8 cellular contexts compared by ENCODE assay signal in genomic region chr9:1018121-1018520, GRCh38. TPM values are rescaled to one million over a fixed set of nuclear protein-coding genes. Genes with fewer than 3 reads are reported as not detected.
DNase-seq lines count a peak whose midpoint lies in the region; ATAC-seq, FAIRE-seq and TF ChIP-seq lines count a peak whose summit lies in the region.
"Had no signal": no experiment of that assay in that cellular context is flagged by ENCODE, and none has a peak within 500 bp of the region (broad histone marks: within the 10 kb centered on the region; RNA-seq: fewer than 3 reads in every experiment).

No MANE protein-coding gene starts in this region.

- H3K4me2 ChIP-seq in K562 (ENCODE audit: insufficient read depth, low read length) (no peak overlapping the region), smooth muscle cell (no peak overlapping the region)

- no peaks in the 10 kb centered on the region for H3K9me1 ChIP-seq in K562 (ENCODE audit: control insufficient read depth, insufficient read depth, low read length)

- H3K4me3 ChIP-seq in GM12865 (ENCODE audit: low read depth, low read length): no peak overlapping the region
- H3K4me3 ChIP-seq in K562: no peak overlapping the region
- no peak overlapping the region for H3K4me3 ChIP-seq in smooth muscle cell

- peaks cover 63% of the 10 kb centered on the region for H3K27me3 Mint-ChIP-seq in neural crest cell (ENCODE audit: low read depth)
- peaks cover 4% of the 10 kb centered on the region for H3K27me3 Mint-ChIP-seq in activated T-helper 1 cell treated with anti-CD3 and anti-CD28 coated beads, Interleukin-12 subunit alpha, Interleukin-12 subunit beta, Interleukin-2, Interleukin-4 antibody, amounts not matched to agents 30 ng/mL and 10 ng/mL and 1 ng/mL, durations not matched to agents 14 hours and 24 hours and 36 hours (ENCODE audit: insufficient read depth)

- FAIRE-seq in K562 (lab: Jason Lieb, UNC): no peak

- H3K4me1 ChIP-seq in K562 (replicated peaks in 1 of 2; ENCODE audit: control insufficient read depth in 2 of 2, insufficient read depth in 2 of 2, low read length in 2 of 2) (no peaks in the 10 kb centered on the region), smooth muscle cell (ENCODE audit: low read depth) (no peaks in the 10 kb centered on the region)

- no peak overlapping the region for H3K27ac ChIP-seq in K562 (ENCODE audit: extremely low read depth, low read depth, low read length)
- H3K27ac ChIP-seq in smooth muscle cell (ENCODE audit: low read depth): no peak overlapping the region

- no peaks in the 10 kb centered on the region for H3K4me1 Mint-ChIP-seq in neural crest cell
- H3K4me1 Mint-ChIP-seq in activated T-helper 1 cell treated with anti-CD3 and anti-CD28 coated beads, Interleukin-12 subunit alpha, Interleukin-12 subunit beta, Interleukin-2, Interleukin-4 antibody, amounts not matched to agents 30 ng/mL and 10 ng/mL and 1 ng/mL, durations not matched to agents 14 hours and 24 hours and 36 hours (ENCODE audit: low read depth): no peaks in the 10 kb centered on the region

- CTCF ChIA-PET in K562 (lab: Yijun Ruan, JAX; ENCODE audit: low intra/inter-chr PET ratio): interaction anchor here (0.6 kb wide), 1 partner anchor 1158 kb away, joined by 3 read pairs; no protein-coding TSS in a partner anchor

- no peak overlapping the region for H3K4me3 Mint-ChIP-seq in neural crest cell
- H3K4me3 Mint-ChIP-seq in activated T-helper 1 cell treated with anti-CD3 and anti-CD28 coated beads, Interleukin-12 subunit alpha, Interleukin-12 subunit beta, Interleukin-2, Interleukin-4 antibody, amounts not matched to agents 30 ng/mL and 10 ng/mL and 1 ng/mL, durations not matched to agents 14 hours and 24 hours and 36 hours: no peak overlapping the region

- no peaks in the 10 kb centered on the region for H3K36me3 Mint-ChIP-seq in neural crest cell (ENCODE audit: low read depth)
- no peaks in the 10 kb centered on the region for H3K36me3 Mint-ChIP-seq in activated T-helper 1 cell treated with anti-CD3 and anti-CD28 coated beads, Interleukin-12 subunit alpha, Interleukin-12 subunit beta, Interleukin-2, Interleukin-4 antibody, amounts not matched to agents 30 ng/mL and 10 ng/mL and 1 ng/mL, durations not matched to agents 14 hours and 24 hours and 36 hours (ENCODE audit: low read depth)

- H2AFZ ChIP-seq in K562 (ENCODE audit: low read depth, low read length) (no peak overlapping the region), smooth muscle cell (ENCODE audit: low read depth) (no peak overlapping the region)

- TF ChIP-seq CTCF in GM12865 (IDR thresholded peaks at IDR 0.05; ENCODE audit: insufficient read depth, low read depth, low read length, missing control alignments): peak; percentile 26
- peak; percentile 32 to 34 (median 33); a peak in 5 of 6 replicates for TF ChIP-seq CTCF in K562 (IDR thresholded peaks at IDR 0.05 in 2 of 3, conservative IDR thresholded peaks at IDR 0.05 in 1 of 3; ENCODE audit: insufficient read depth in 2 of 3, low read depth in 1 of 3, low read length in 3 of 3)
- peak; percentile 62 for TF ChIP-seq CTCF in neural crest cell (conservative IDR thresholded peaks at IDR 0.05)
- no peak for TF ChIP-seq CTCF in smooth muscle cell (IDR thresholded peaks at IDR 0.05; ENCODE audit: borderline replicate concordance, insufficient read depth, poor library complexity, severe bottlenecking)

- no peak for TF ChIP-seq POLR2A in K562 (conservative IDR thresholded peaks at IDR 0.05)

- no TSS peak for BruUV-seq in K562 (replicated peaks; lab: Mats Ljungman, UMichigan)

- intact Hi-C loops in K562 (cut with micrococcal nuclease): no loop called here
- intact Hi-C loops in activated T-helper 1 cell treated with anti-CD3 and anti-CD28 coated beads, Interleukin-12 subunit alpha, Interleukin-12 subunit beta, Interleukin-2, Interleukin-4 antibody, amounts not matched to agents 30 ng/mL and 10 ng/mL and 1 ng/mL, durations not matched to agents 14 hours and 24 hours and 36 hours (cut with micrococcal nuclease): no loop called here

- H3K9me3 Mint-ChIP-seq in neural crest cell: no peaks in the 10 kb centered on the region
- no peaks in the 10 kb centered on the region for H3K9me3 Mint-ChIP-seq in activated T-helper 1 cell treated with anti-CD3 and anti-CD28 coated beads, Interleukin-12 subunit alpha, Interleukin-12 subunit beta, Interleukin-2, Interleukin-4 antibody, amounts not matched to agents 30 ng/mL and 10 ng/mL and 1 ng/mL, durations not matched to agents 14 hours and 24 hours and 36 hours

- H3K9me3 ChIP-seq in K562 (replicated peaks; ENCODE audit: control insufficient read depth, insufficient read depth, low read depth, low read length): no peaks in the 10 kb centered on the region
- H3K9me3 ChIP-seq in smooth muscle cell (replicated peaks; ENCODE audit: low read depth): no peaks in the 10 kb centered on the region

- no peak for TF ChIP-seq EP300 in K562 (IDR thresholded peaks at IDR 0.05; ENCODE audit: low read length)

- H4K20me1 ChIP-seq in K562 (replicated peaks; ENCODE audit: control insufficient read depth, insufficient read depth, low read length) (no peaks in the 10 kb centered on the region), smooth muscle cell (ENCODE audit: low read depth) (no peaks in the 10 kb centered on the region)

- H3K27me3 ChIP-seq in K562 (ENCODE audit: control insufficient read depth in 2 of 2, insufficient read depth in 2 of 2, low read length in 2 of 2) (no peaks in the 10 kb centered on the region), smooth muscle cell (ENCODE audit: low read depth) (no peaks in the 10 kb centered on the region)

- H3F3A ChIP-seq in smooth muscle cell (ENCODE audit: low read depth): no peaks in the 10 kb centered on the region

- DNase-seq in GM12865 (ENCODE audit: low read depth) (peak; percentile 40), LoVo (ENCODE audit: low spot score) (peak; percentile 14), K562 (ENCODE audit: extremely low read depth in 1 of 4, low spot score in 3 of 4) (peak in 3 of 4 experiments; percentile 12 to 29 (median 13)), neural crest cell (ENCODE audit: low read depth, low spot score) (no peak), smooth muscle cell (lab: John Stamatoyannopoulos, UW; ENCODE audit: unreplicated experiment) (no peak)
- no peak for DNase-seq in activated T-helper 1 cell treated with anti-CD3 and anti-CD28 coated beads, Interleukin-12 subunit alpha, Interleukin-12 subunit beta, Interleukin-2, Interleukin-4 antibody, amounts not matched to agents 30 ng/mL and 10 ng/mL and 1 ng/mL, durations not matched to agents 14 hours and 24 hours and 36 hours (ENCODE audit: low spot score)

- no peaks in the 10 kb centered on the region for H3K79me2 ChIP-seq in K562 (ENCODE audit: control insufficient read depth, insufficient read depth, low read length)
- no peaks in the 10 kb centered on the region for H3K79me2 ChIP-seq in smooth muscle cell (ENCODE audit: low read depth)

- ATAC-seq in K562 (peak; percentile 79), GM19463 (IDR thresholded peaks at IDR 0.05; ENCODE audit: unreplicated experiment) (no peak)

- WGBS in K562 (ENCODE audit: insufficient coverage, low coverage, missing lambda C conversion rate): under 1% methylated on average over 9 of the region's 10 CpGs
- 72% methylated on average over 10 of the region's 10 CpGs for WGBS in smooth muscle cell (ENCODE audit: low lambda C conversion rate)

- H3K27ac Mint-ChIP-seq in neural crest cell (ENCODE audit: unreplicated experiment): no peak overlapping the region
- H3K27ac Mint-ChIP-seq in activated T-helper 1 cell treated with anti-CD3 and anti-CD28 coated beads, Interleukin-12 subunit alpha, Interleukin-12 subunit beta, Interleukin-2, Interleukin-4 antibody, amounts not matched to agents 30 ng/mL and 10 ng/mL and 1 ng/mL, durations not matched to agents 14 hours and 24 hours and 36 hours: no peak overlapping the region

- H3K9ac ChIP-seq in K562 (ENCODE audit: insufficient read depth in 1 of 2, low read depth in 2 of 2, low read length in 2 of 2) (no peak overlapping the region), smooth muscle cell (ENCODE audit: low read depth) (no peak overlapping the region)

- in situ Hi-C loops in K562 (cut with MboI): no loop called here

- H3K36me3 ChIP-seq in K562 (ENCODE audit: control insufficient read depth, insufficient read depth, low read length) (no peaks in the 10 kb centered on the region), smooth muscle cell (ENCODE audit: low read depth) (no peaks in the 10 kb centered on the region)

- peak; percentile 21 to 31; a peak in 1 of 4 replicates for TF ChIP-seq RAD21 in K562 (CRISPR knock-in tag; conservative IDR thresholded peaks at IDR 0.05 in 1 of 2, IDR thresholded peaks at IDR 0.05 in 1 of 2)

- POLR2A ChIA-PET in K562 (lab: Yijun Ruan, JAX): no interaction called here

RNA-seq across cellular contexts. Expression of gene DMRT2, which starts 32.0 kb away (rescaled TPM):
- not detected in 2 replicates for total RNA-seq in K562 (2011; cell fraction: chromatin; rRNA removed; ENCODE audit: low replicate concordance)
- not detected in 2 replicates for total RNA-seq in K562 (2011; cell fraction: nucleolus; rRNA removed)
- not detected in 2 replicates for total RNA-seq in K562 (2011; cell fraction: nucleoplasm; rRNA removed)
- not detected in 2 replicates for total RNA-seq in K562 (2014; rRNA removed)
- not detected in 2 replicates for total RNA-seq in K562 (2014; rRNA removed; fragmentation: Illumina TruSeq; extraction: Trizol)
- not detected in 2 replicates for total RNA-seq in K562 (2015; rRNA removed; fragmentation: Illumina TruSeq; extraction: Trizol)
- total RNA-seq in K562 (2021): not detected in 2 replicates
- not detected in 2 replicates for polyA plus RNA-seq in K562 (2011; rRNA removed)
- not detected in 2 replicates for polyA plus RNA-seq in K562 (2011; cell fraction: cytosol; rRNA removed)
- polyA plus RNA-seq in K562 (2011; cell fraction: nucleus; rRNA removed): not detected in 2 replicates
- polyA plus RNA-seq in K562 (2012): not detected in 2 replicates
- polyA plus RNA-seq in K562 (2014; fragmentation: Illumina TruSeq; extraction: Trizol): not detected in 2 replicates
- not detected for polyA plus RNA-seq in K562 (2014; fragmentation: Nextera tagmentation; extraction: Ambion mirVana)
- not detected in 2 replicates for polyA plus RNA-seq in K562 (2014; rRNA removed)
- polyA minus RNA-seq in K562 (2011; rRNA and poly(A)+ RNA removed): not detected in 2 replicates
- not detected in 2 replicates for polyA minus RNA-seq in K562 (2011; cell fraction: cytosol; rRNA and poly(A)+ RNA removed)
- polyA minus RNA-seq in K562 (2011; cell fraction: nucleus; rRNA and poly(A)+ RNA removed): not detected in 2 replicates
- 0.49 and 0.55 TPM in 2 replicates for total RNA-seq in neural crest cell
- total RNA-seq in smooth muscle cell: not detected in 2 replicates
- not detected in 2 replicates for polyA plus RNA-seq in smooth muscle cell
- total RNA-seq in activated T-helper 1 cell treated with anti-CD3 and anti-CD28 coated beads, Interleukin-12 subunit alpha, Interleukin-12 subunit beta, Interleukin-2, Interleukin-4 antibody, amounts not matched to agents 30 ng/mL and 10 ng/mL and 1 ng/mL, durations not matched to agents 14 hours and 24 hours and 36 hours: 1.2 and 1.5 TPM in 2 replicates

RNA-seq across cellular contexts. Expression of gene DMRT3, which starts 41.7 kb away (rescaled TPM):
- total RNA-seq in K562 (2011; cell fraction: chromatin; rRNA removed; ENCODE audit: low replicate concordance): not detected in 2 replicates
- not detected in 2 replicates for total RNA-seq in K562 (2011; cell fraction: nucleolus; rRNA removed)
- total RNA-seq in K562 (2011; cell fraction: nucleoplasm; rRNA removed): not detected in 2 replicates
- not detected in 2 replicates for total RNA-seq in K562 (2014; rRNA removed)
- not detected in 2 replicates for total RNA-seq in K562 (2014; rRNA removed; fragmentation: Illumina TruSeq; extraction: Trizol)
- not detected in 2 replicates for total RNA-seq in K562 (2015; rRNA removed; fragmentation: Illumina TruSeq; extraction: Trizol)
- not detected in 2 replicates for total RNA-seq in K562 (2021)
- polyA plus RNA-seq in K562 (2011; rRNA removed): not detected in 2 replicates
- polyA plus RNA-seq in K562 (2011; cell fraction: cytosol; rRNA removed): not detected in 2 replicates
- polyA plus RNA-seq in K562 (2011; cell fraction: nucleus; rRNA removed): not detected in 2 replicates
- polyA plus RNA-seq in K562 (2012): not detected in 2 replicates
- polyA plus RNA-seq in K562 (2014; fragmentation: Illumina TruSeq; extraction: Trizol): not detected in 2 replicates
- polyA plus RNA-seq in K562 (2014; fragmentation: Nextera tagmentation; extraction: Ambion mirVana): not detected
- not detected in 2 replicates for polyA plus RNA-seq in K562 (2014; rRNA removed)
- polyA minus RNA-seq in K562 (2011; rRNA and poly(A)+ RNA removed): not detected in 2 replicates
- not detected in 2 replicates for polyA minus RNA-seq in K562 (2011; cell fraction: cytosol; rRNA and poly(A)+ RNA removed)
- not detected in 2 replicates for polyA minus RNA-seq in K562 (2011; cell fraction: nucleus; rRNA and poly(A)+ RNA removed)
- not detected in 2 replicates for total RNA-seq in neural crest cell
- total RNA-seq in smooth muscle cell: not detected in 2 replicates
- not detected in 2 replicates for polyA plus RNA-seq in smooth muscle cell
- not detected in 2 replicates for total RNA-seq in activated T-helper 1 cell treated with anti-CD3 and anti-CD28 coated beads, Interleukin-12 subunit alpha, Interleukin-12 subunit beta, Interleukin-2, Interleukin-4 antibody, amounts not matched to agents 30 ng/mL and 10 ng/mL and 1 ng/mL, durations not matched to agents 14 hours and 24 hours and 36 hours
- total RNA-seq: T-helper 2 cell treated with Interferon-gamma antibody and Interleukin-4, amounts not matched to agents 100 ng/mL and 5 ng/mL, for 36 hours had no signal

Comparison
In these comparisons a context has a peak if more than half of its experiments do, and no peak if none do; other contexts are left out.
1. DNase-seq: peak in GM12865 (single experiment), LoVo (single experiment) and K562 (3 of 4); none in neural crest cell (single experiment), smooth muscle cell (single experiment) and activated T-helper 1 cell treated with anti-CD3 and anti-CD28 coated beads, Interleukin-12 subunit alpha, Interleukin-12 subunit beta, Interleukin-2, Interleukin-4 antibody, amounts not matched to agents 30 ng/mL and 10 ng/mL and 1 ng/mL, durations not matched to agents 14 hours and 24 hours and 36 hours (single experiment).